28 cellular contexts compared by ENCODE assay signal in the genomic region with DNA sequence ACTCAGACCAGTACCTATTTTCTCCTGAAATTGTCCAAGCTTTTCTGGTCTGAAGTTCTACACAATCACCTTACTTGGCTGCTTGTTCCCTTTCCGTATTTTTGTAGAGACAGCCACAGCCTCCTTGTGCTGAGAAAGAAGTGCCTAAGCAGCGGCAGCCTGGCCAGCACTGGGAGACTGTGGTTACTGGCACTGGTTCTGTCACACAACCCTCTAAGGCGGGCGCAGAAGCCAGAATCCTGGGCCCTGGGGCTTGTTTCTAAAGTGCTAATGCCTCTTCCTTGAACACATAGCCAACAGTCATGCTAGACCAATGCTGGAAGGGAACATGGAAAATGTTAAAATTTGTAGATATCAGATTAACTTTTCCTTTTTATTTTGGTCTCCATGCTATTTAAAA. TPM values are rescaled to one million over a fixed set of nuclear protein-coding genes. Genes with fewer than 3 reads are reported as not detected.
DNase-seq lines count a peak whose midpoint lies in the region; ATAC-seq and TF ChIP-seq lines count a peak whose summit lies in the region.
"Had no signal": no experiment of that assay in that cellular context is flagged by ENCODE, and none has a peak within 500 bp of the region (broad histone marks: within the 10 kb centered on the region; RNA-seq: fewer than 3 reads in every experiment).

No MANE protein-coding gene starts in this region.

- no peak for ATAC-seq in GM19395 (IDR thresholded peaks at IDR 0.05; ENCODE audit: unreplicated experiment)
- ATAC-seq in GM18520 (IDR thresholded peaks at IDR 0.05; ENCODE audit: unreplicated experiment): no peak
- ATAC-seq: A549; activated CD8-positive, alpha-beta T cell treated with anti-CD3 and anti-CD28 coated beads, Interleukin-2, amount 10 ng/mL, durations not matched to agents 7 days and 5 days; gastroesophageal sphincter; T-cell had no signal

- TF ChIP-seq CTCF in AG09309 (IDR thresholded peaks at IDR 0.05; ENCODE audit: control insufficient read depth, insufficient read depth, low read depth, low read length, missing control alignments): no peak
- TF ChIP-seq CTCF in MCF 10A (IDR thresholded peaks at IDR 0.05; ENCODE audit: unreplicated experiment): no peak
- no peak for TF ChIP-seq CTCF in nephron progenitor cell (IDR thresholded peaks at IDR 0.05)

- no peaks in the 10 kb centered on the region for H3K4me1 Mint-ChIP-seq in MCF 10A (ENCODE audit: insufficient read depth, unreplicated experiment)
- no peaks in the 10 kb centered on the region for H3K4me1 Mint-ChIP-seq in nephron progenitor cell
- H3K4me1 Mint-ChIP-seq: IgD-negative memory B cell, neural crest cell, T-cell had no signal

- POLR2A ChIA-PET in MCF 10A (lab: Yijun Ruan, JAX): interaction anchor here (1.2 to 2.9 kb wide), 2 partner anchors 9 to 316 kb away, joined by 4 to 12 read pairs; partner anchors contain the start of gene FAIM

- DNase-seq in AG09309 (ENCODE audit: low read depth) (peak; percentile 23), H4 (ENCODE audit: low spot score) (peak; percentile 42), MCF 10A (ENCODE audit: unreplicated experiment) (peak; percentile 4), nephron progenitor cell (no peak), hepatic stellate cell (ENCODE audit: low spot score) (no peak), NCI-H2081 treated with DMSO at 0.1 percent for 48 hours (lab: John Stamatoyannopoulos, UW) (no peak)
- DNase-seq: activated CD4-positive, CD25-positive, alpha-beta regulatory T cell treated with anti-CD3 and anti-CD28 coated beads, Interleukin-2, amount 50 U/mL, for 72 hours; activated CD8-positive, alpha-beta T cell treated with anti-CD3 and anti-CD28 coated beads, Interleukin-2, amount 10 ng/mL, durations not matched to agents 7 days and 5 days; activated effector memory CD4-positive, alpha-beta T cell treated with Interleukin-2 at 50 U/mL for 16 hours; activated T-cell treated with anti-CD3 and anti-CD28 coated beads for 4 hours; Caco-2; colonic mucosa; DMS79; effector memory CD4-positive, alpha-beta T cell; islet precursor cell; NCI-H146; NCI-H2171 treated with DMSO at 0.1 percent for 48 hours; NCI-H524 treated with DMSO at 0.1 percent for 48 hours; SJCRH30; stimulated activated CD8-positive, alpha-beta memory T cell treated with anti-CD3 and anti-CD28 coated beads, Interleukin-4, amount 100 ng/mL, for 48 hours; T-cell had no signal

- intact Hi-C loops in MCF 10A (cut with micrococcal nuclease): no loop called here

- H3K27me3 Mint-ChIP-seq in MCF 10A (ENCODE audit: insufficient read depth, unreplicated experiment): no peaks in the 10 kb centered on the region
- peaks cover 11% of the 10 kb centered on the region for H3K27me3 Mint-ChIP-seq in nephron progenitor cell (ENCODE audit: low read depth, poor library complexity)
- H3K27me3 Mint-ChIP-seq: IgD-negative memory B cell, T-cell, type B pancreatic cell had no signal

- CTCF ChIA-PET in MCF 10A (lab: Yijun Ruan, JAX): interaction anchor here (0.7 kb wide), 1 partner anchor 221 kb away, joined by 4 read pairs; no protein-coding TSS in a partner anchor

- H3K27ac Mint-ChIP-seq in MCF 10A (ENCODE audit: low read depth, unreplicated experiment) (peak overlapping the region; percentile 28), nephron progenitor cell (peak overlapping the region; percentile 16)
- H3K27ac Mint-ChIP-seq: activated CD8-positive, alpha-beta T cell treated with anti-CD3 and anti-CD28 coated beads, Interleukin-2, amount 10 ng/mL, durations not matched to agents 7 days and 5 days; IgD-negative memory B cell; T-cell; type B pancreatic cell had no signal

- no peak overlapping the region for H3K4me3 ChIP-seq in AG09309 (ENCODE audit: control insufficient read depth, low read depth, low read length)
- H3K4me3 ChIP-seq: A549, colonic mucosa, gastroesophageal sphincter, SJCRH30 had no signal

- peaks cover 12% of the 10 kb centered on the region for H3K36me3 Mint-ChIP-seq in MCF 10A (ENCODE audit: insufficient read depth, unreplicated experiment)
- H3K36me3 Mint-ChIP-seq in nephron progenitor cell (ENCODE audit: low read depth): peaks cover 19% of the 10 kb centered on the region
- H3K36me3 Mint-ChIP-seq: type B pancreatic cell had no signal

- no peak overlapping the region for H3K4me3 Mint-ChIP-seq in MCF 10A (ENCODE audit: unreplicated experiment)
- no peak overlapping the region for H3K4me3 Mint-ChIP-seq in nephron progenitor cell
- H3K4me3 Mint-ChIP-seq: activated CD8-positive, alpha-beta T cell treated with anti-CD3 and anti-CD28 coated beads, Interleukin-2, amount 10 ng/mL, durations not matched to agents 7 days and 5 days; IgD-negative memory B cell; neural crest cell; T-cell; type B pancreatic cell had no signal

- no peaks in the 10 kb centered on the region for H3K9me3 Mint-ChIP-seq in MCF 10A (ENCODE audit: unreplicated experiment)
- peaks cover 36% of the 10 kb centered on the region for H3K9me3 Mint-ChIP-seq in nephron progenitor cell
- H3K9me3 Mint-ChIP-seq: T-cell had no signal

- no TSS peak for BruUV-seq in MCF 10A (replicated peaks; lab: Mats Ljungman, UMichigan)

RNA-seq across cellular contexts. Expression of gene CEP70, which starts 6.3 kb away (rescaled TPM):
- total RNA-seq in H4 (2014; rRNA removed; shearing (Covaris generic)): 26.5 and 35.7 TPM in 2 replicates
- 21.3 and 25.9 TPM in 2 replicates for total RNA-seq in MCF 10A (2022)

RNA-seq across cellular contexts. Expression of gene FAIM, which starts 8.2 kb away (rescaled TPM):
- 14.1 and 19.7 TPM in 2 replicates for total RNA-seq in H4 (2014; rRNA removed; shearing (Covaris generic))
- total RNA-seq in MCF 10A (2022): 14.1 and 15.0 TPM in 2 replicates

Comparison
In these comparisons a context has a peak if more than half of its experiments do, and no peak if none do; other contexts are left out.
1. DNase-seq: peak in AG09309 (single experiment), H4 (single experiment) and MCF 10A (single experiment); none in nephron progenitor cell (single experiment), hepatic stellate cell (single experiment) and NCI-H2081 treated with DMSO at 0.1 percent for 48 hours (single experiment).